Comparison of ENCODE assay signal across 9 cellular contexts in the genomic region with DNA sequence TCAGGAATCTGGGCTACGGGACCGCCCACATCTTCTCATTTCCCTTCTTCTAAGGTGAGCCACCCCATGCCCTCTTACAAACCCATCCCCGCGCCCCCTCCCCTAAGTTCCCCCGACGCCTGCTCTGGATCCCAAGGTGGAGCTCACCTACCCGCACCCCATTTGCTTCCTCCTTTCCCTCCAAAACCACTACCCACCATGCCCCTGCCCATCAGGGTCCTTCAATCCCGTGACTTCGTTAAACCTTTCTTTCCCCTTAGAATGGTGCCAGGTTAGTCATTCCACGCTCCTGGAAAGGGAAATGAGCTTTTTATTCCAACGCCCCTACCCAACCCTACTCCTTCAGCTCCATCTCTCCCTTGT. TPM values are rescaled to one million over a fixed set of nuclear protein-coding genes. Genes with fewer than 3 reads are reported as not detected.
DNase-seq lines count a peak whose midpoint lies in the region; ATAC-seq and TF ChIP-seq lines count a peak whose summit lies in the region.
"Had no signal": no experiment of that assay in that cellular context is flagged by ENCODE, and none has a peak within 500 bp of the region (broad histone marks: within the 10 kb centered on the region; RNA-seq: fewer than 3 reads in every experiment).

No MANE protein-coding gene starts in this region.

- H3K27me3 ChIP-seq in A673 (replicated peaks; ENCODE audit: insufficient read depth, low read depth, low read length, poor library complexity) (no peaks in the 10 kb centered on the region), colonic mucosa (no peaks in the 10 kb centered on the region)
- H3K27me3 ChIP-seq in naive thymus-derived CD4-positive, alpha-beta T cell (ENCODE audit: control insufficient read depth in 2 of 2, insufficient read depth in 2 of 2, low read length in 2 of 2), result no peaks in the 10 kb centered on the region

- no peak for ATAC-seq in naive thymus-derived CD4-positive, alpha-beta T cell

- peaks cover 46 to 67% (median 57%) of the 10 kb centered on the region in 7 donors for H3K4me1 Mint-ChIP-seq in naive thymus-derived CD4-positive, alpha-beta T cell

- H3K9me3 Mint-ChIP-seq in naive thymus-derived CD4-positive, alpha-beta T cell, result peaks cover 0 to 5% (median 0%) of the 10 kb centered on the region in 11 donors

- H3K27ac ChIP-seq in A673 (ENCODE audit: low read depth, low read length, poor library complexity, severe bottlenecking) (peak overlapping the region; percentile 18), KOPT-K1 (ENCODE audit: low read depth, low read length, poor library complexity, severe bottlenecking) (peak overlapping the region; percentile 70), colonic mucosa (peak overlapping the region; percentile 40)
- H3K27ac ChIP-seq in naive thymus-derived CD4-positive, alpha-beta T cell (ENCODE audit: low read depth, low read length), result peak overlapping the region; percentile 67

- no TSS peak for BruUV-seq in A673 (replicated peaks; lab: Mats Ljungman, UMichigan)

- H3K4me1 ChIP-seq in A673 (ENCODE audit: insufficient read depth, low read length, poor library complexity, severe bottlenecking), result peaks cover 20% of the 10 kb centered on the region
- H3K4me1 ChIP-seq in colonic mucosa, result peaks cover 8% of the 10 kb centered on the region
- H3K4me1 ChIP-seq in naive thymus-derived CD4-positive, alpha-beta T cell (ENCODE audit: control insufficient read depth in 2 of 2, insufficient read depth in 2 of 2, low read length in 2 of 2), result peaks cover 20 to 35% of the 10 kb centered on the region in 2 donors

- H3K9ac ChIP-seq in colonic mucosa (ENCODE audit: low read depth in 2 of 2, low read length in 2 of 2), result peak overlapping the region in 1 of 2 donors; percentile 70

- POLR2A ChIA-PET in A673 (lab: Charles Lee; ENCODE audit: low non-redundant PET), result interaction anchor here (0.6 kb wide), 1 partner anchor 55 kb away, joined by 9 read pairs; no protein-coding TSS in a partner anchor
- POLR2A ChIA-PET in naive thymus-derived CD4-positive, alpha-beta T cell (lab: Charles Lee), result interaction anchor here (0.6 to 3.2 kb wide), 7 partner anchors 26 to 541 kb away, joined by 3 to 14 read pairs (median 4); a partner anchor contains a TSS

- peak overlapping the region; percentile 17 to 96 (median 82) for H3K27ac Mint-ChIP-seq in naive thymus-derived CD4-positive, alpha-beta T cell

- H3K9me3 ChIP-seq in A673 (ENCODE audit: low read depth, low read length, poor library complexity, severe bottlenecking), result no peaks in the 10 kb centered on the region
- no peaks in the 10 kb centered on the region for H3K9me3 ChIP-seq in KOPT-K1 (ENCODE audit: insufficient read depth, low read length, poor library complexity, severe bottlenecking)
- H3K9me3 ChIP-seq in colonic mucosa, result no peaks in the 10 kb centered on the region
- no peaks in the 10 kb centered on the region for H3K9me3 ChIP-seq in naive thymus-derived CD4-positive, alpha-beta T cell (ENCODE audit: control insufficient read depth in 2 of 3, low read length in 3 of 3)

- no peak for DNase-seq in A673 (ENCODE audit: low spot score)
- no peak for DNase-seq in colonic mucosa
- DNase-seq in naive thymus-derived CD4-positive, alpha-beta T cell, result no peak
- no peak for DNase-seq in ureter (ENCODE audit: low spot score)
- DNase-seq in HuH-7 (ENCODE audit: low spot score), result no peak
- DNase-seq in NCI-H1092 (lab: John Stamatoyannopoulos, UW), result no peak
- DNase-seq in Ammon's horn (ENCODE audit: low spot score), result no peak

- H3K4me3 ChIP-seq in A673 (ENCODE audit: low read depth, low read length, poor library complexity, severe bottlenecking) (peak overlapping the region; percentile 83), colonic mucosa (peak overlapping the region; percentile 93)
- H3K4me3 ChIP-seq in naive thymus-derived CD4-positive, alpha-beta T cell (ENCODE audit: low read length), result peak overlapping the region; percentile 33

- no peak for TF ChIP-seq CTCF in A673 (conservative IDR thresholded peaks at IDR 0.05; ENCODE audit: low read depth, low read length)
- TF ChIP-seq CTCF in colonic mucosa (IDR thresholded peaks at IDR 0.05), result no peak

- H3K27me3 Mint-ChIP-seq in naive thymus-derived CD4-positive, alpha-beta T cell, result peaks cover 0 to 5% (median 0%) of the 10 kb centered on the region in 5 donors

- intact Hi-C loops in A673 (cut with micrococcal nuclease; ENCODE audit: unreplicated experiment) (loop anchor here (10.0 kb wide), 2 partner anchors 180 to 640 kb away; a partner anchor contains a TSS), colonic mucosa (cut with DNase I) (no loop called here)
- intact Hi-C loops in naive thymus-derived CD4-positive, alpha-beta T cell (cut with micrococcal nuclease), result loop anchor here (1.0 to 10.0 kb wide), 14 partner anchors 26 to 1920 kb away; a partner anchor contains a TSS

- H3K36me3 Mint-ChIP-seq in naive thymus-derived CD4-positive, alpha-beta T cell, result peaks cover 11 to 22% (median 19%) of the 10 kb centered on the region in 5 donors

- H3K4me3 Mint-ChIP-seq in naive thymus-derived CD4-positive, alpha-beta T cell, result peak overlapping the region; percentile 54 to 98 (median 83)

- H3K36me3 ChIP-seq in A673 (ENCODE audit: insufficient read depth, low read length, poor library complexity, severe bottlenecking) (peaks cover 31% of the 10 kb centered on the region), KOPT-K1 (ENCODE audit: insufficient read depth, low read length) (peaks cover 35% of the 10 kb centered on the region), colonic mucosa (peaks cover 10% of the 10 kb centered on the region)
- peaks cover 13 to 40% (median 16%) of the 10 kb centered on the region in 3 experiments for H3K36me3 ChIP-seq in naive thymus-derived CD4-positive, alpha-beta T cell (ENCODE audit: control insufficient read depth in 2 of 3, insufficient read depth in 3 of 3, low read length in 3 of 3)

- CTCF ChIA-PET in A673 (lab: Charles Lee), result no interaction called here
- CTCF ChIA-PET in naive thymus-derived CD4-positive, alpha-beta T cell (lab: Charles Lee), result interaction anchor here (0.7 to 1.7 kb wide), 3 partner anchors 27 to 211 kb away, joined by 3 to 5 read pairs (median 4); a partner anchor contains a TSS

RNA-seq across cellular contexts. Expression of a gene that starts 0.3 kb away (rescaled TPM):
- total RNA-seq in A673 (2021) (79.4 and 81.9 TPM in 2 replicates), colonic mucosa (10 to 100 TPM; 43.5 to 45.3 TPM), ureter (76.4 TPM)
- total RNA-seq in naive thymus-derived CD4-positive, alpha-beta T cell, result 10 to 100 TPM; 44.2 to 71.3 (median 68.1) TPM
- 10 to 100 TPM; 19.4 to 23.0 TPM for polyA plus RNA-seq in naive thymus-derived CD4-positive, alpha-beta T cell

RNA-seq across cellular contexts. Expression of a gene that starts 26.6 kb away (rescaled TPM):
- total RNA-seq in A673 (2021), result 0.06 and 0.17 TPM in 2 replicates
- total RNA-seq in colonic mucosa, result under 1 TPM in 1 of 2 donors, not detected in 1; 0.07 TPM
- 1 to 10 TPM in 4 of 5 experiments, under 1 TPM in 1; 0.34 to 4.0 (median 3.1) TPM for total RNA-seq in naive thymus-derived CD4-positive, alpha-beta T cell
- polyA plus RNA-seq in naive thymus-derived CD4-positive, alpha-beta T cell, result 1 to 10 TPM; 1.1 to 1.5 TPM
- 0.18 TPM for total RNA-seq in ureter
- total RNA-seq: HT1080 had no signal

Comparison
In these comparisons a context has a peak if more than half of its experiments do, and no peak if none do; other contexts are left out.
1. H3K27ac ChIP-seq: peak in every context shown above with its lines; median percentile 70 in KOPT-K1; 67 in naive thymus-derived CD4-positive, alpha-beta T cell; 40 in colonic mucosa; 18 in A673.
2. H3K4me3 ChIP-seq: peak in every context shown above with its lines; median percentile 93 in colonic mucosa; 83 in A673; 33 in naive thymus-derived CD4-positive, alpha-beta T cell.